In the genomic region with DNA sequence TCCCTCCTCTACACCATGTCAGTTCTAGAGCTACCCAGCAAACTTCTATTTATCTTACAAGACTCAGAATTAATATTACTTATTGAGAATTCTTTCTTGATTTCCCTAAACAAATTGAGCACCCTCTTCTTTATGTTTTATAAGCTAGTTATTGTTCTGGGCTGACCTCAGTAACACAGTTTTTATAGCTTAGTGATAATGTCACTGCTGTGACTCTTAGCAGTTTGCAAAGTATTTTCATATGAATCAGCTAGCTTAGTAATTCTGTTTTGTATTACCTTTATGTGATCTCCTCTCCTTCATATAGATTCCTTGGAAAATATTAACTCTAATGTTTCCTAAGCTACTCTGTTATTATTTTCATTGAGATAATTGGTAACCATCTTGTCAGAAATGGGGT, we compare ENCODE assay signal across 28 cellular contexts.
"Had no signal": no experiment of that assay in that cellular context is flagged by ENCODE, and none has a peak within 500 bp of the region (broad histone marks: within the 10 kb centered on the region; RNA-seq: fewer than 3 reads in every experiment).

No MANE protein-coding gene starts in this region.

- H3K27me3 ChIP-seq: pancreas, sigmoid colon, suprapubic skin, tibial artery, upper lobe of right lung had no signal

- ATAC-seq: activated CD4-positive, CD25-positive, alpha-beta regulatory T cell treated with anti-CD3 and anti-CD28 coated beads, Interleukin-2, amount 50 U/mL, for 24 hours; esophagus mucosa; heart left ventricle; left colon; naive thymus-derived CD4-positive, alpha-beta T cell; pancreas; upper lobe of right lung had no signal

- H3K4me1 ChIP-seq: heart left ventricle, pancreas, prostate gland, sigmoid colon, suprapubic skin, tibial artery, upper lobe of right lung had no signal

- DNase-seq: activated CD4-positive, alpha-beta T cell treated with anti-CD3 and anti-CD28 coated beads for 48 hours; activated CD4-positive, alpha-beta T cell treated with anti-CD3 and anti-CD28 coated beads, Interleukin-2, amount 50 U/mL, for 48 hours; activated CD8-positive, alpha-beta memory T cell treated with anti-CD3 and anti-CD28 coated beads for 24 hours; activated gamma-delta T cell; activated naive CD4-positive, alpha-beta T cell treated with anti-CD3 and anti-CD28 coated beads, Interleukin-2, amount 10 ng/mL, durations not matched to agents 7 days and 5 days; activated naive CD8-positive, alpha-beta T cell treated with anti-CD3 and anti-CD28 coated beads, Interleukin-2, amount 10 ng/mL, durations not matched to agents 7 days and 5 days; activated T-cell treated with anti-CD3 and anti-CD28 coated beads, Interleukin-2, amount 50 U/mL, for 1 hour; amniotic stem cell; central memory CD4-positive, alpha-beta T cell; endodermal cell; heart left ventricle; hypothalamus; left colon; naive thymus-derived CD4-positive, alpha-beta T cell; pancreas; sigmoid colon; stimulated activated CD4-positive, alpha-beta T cell treated with anti-CD3 and anti-CD28 coated beads, Interleukin-2, amount 100 ng/mL, for 24 hours; stimulated activated naive CD4-positive, alpha-beta T cell; T-helper 9 cell; tibial artery; upper lobe of right lung; WERI-Rb-1 had no signal

- H3K36me3 ChIP-seq: heart left ventricle, pancreas, prostate gland, sigmoid colon, suprapubic skin, tibial artery, upper lobe of right lung, WERI-Rb-1 had no signal

- H3K4me3 ChIP-seq: heart left ventricle, pancreas, prostate gland, sigmoid colon, smooth muscle cell, suprapubic skin, tibial artery, upper lobe of right lung had no signal

- FAIRE-seq: islet of Langerhans had no signal

- H3K9me3 ChIP-seq: heart left ventricle, pancreas, prostate gland, sigmoid colon, suprapubic skin, tibial artery, upper lobe of right lung had no signal
